ENCODE assay signal across 11 cellular contexts in genomic region chr3:149585401-149585726, GRCh38.
A peak's percentile ranks its signal among the peaks of the same experiment; 100 is the strongest.
DNase-seq lines count a peak whose midpoint lies in the region; ATAC-seq and TF ChIP-seq lines count a peak whose summit lies in the region.
"Had no signal": no experiment of that assay in that cellular context is flagged by ENCODE, and none has a peak within 500 bp of the region (broad histone marks: within the 10 kb centered on the region; RNA-seq: fewer than 3 reads in every experiment).

No MANE protein-coding gene starts in this region.

- H3K27ac ChIP-seq in heart left ventricle: no peak overlapping the region
- H3K27ac ChIP-seq: neutrophil had no signal

- peaks cover 82% of the 10 kb centered on the region for H3K4me1 Mint-ChIP-seq in Calu3 (ENCODE audit: low read depth, unreplicated experiment)

- H3K27ac Mint-ChIP-seq in Calu3 (ENCODE audit: unreplicated experiment): peak overlapping the region; percentile 81
- H3K27ac Mint-ChIP-seq: activated B cell treated with CpG ODN at 0.5 μM for 24 hours; activated naive CD4-positive, alpha-beta T cell treated with anti-CD3 and anti-CD28 coated beads, Interleukin-2, amount 50 U/mL, for 72 hours had no signal

- no TSS peak for BruUV-seq in Calu3 (replicated peaks; lab: Mats Ljungman, UMichigan)

- no peaks in the 10 kb centered on the region for H3K9me3 Mint-ChIP-seq in Calu3 (ENCODE audit: low read depth, unreplicated experiment)
- H3K9me3 Mint-ChIP-seq: activated B cell treated with CpG ODN at 0.5 μM for 24 hours; activated naive CD4-positive, alpha-beta T cell treated with anti-CD3 and anti-CD28 coated beads, Interleukin-2, amount 50 U/mL, for 72 hours had no signal

- 62 to 81% (median 69%) methylated on average over 2 of the region's 2 CpGs for WGBS in heart left ventricle, 4 donors

- H3K9me3 ChIP-seq in heart left ventricle: no peaks in the 10 kb centered on the region
- H3K9me3 ChIP-seq: neutrophil had no signal

- H3K4me3 ChIP-seq in heart left ventricle: no peak overlapping the region

- H3K27me3 Mint-ChIP-seq in Calu3 (ENCODE audit: unreplicated experiment): no peaks in the 10 kb centered on the region

- CTCF ChIA-PET in Calu3 (lab: Charles Lee): interaction anchor here (0.6 to 2.6 kb wide), 3 partner anchors 10 to 30 kb away, joined by 3 to 7 read pairs (median 4); no protein-coding TSS in a partner anchor

- peaks cover 8 to 91% (median 65%) of the 10 kb centered on the region in 12 donors for H3K4me1 ChIP-seq in heart left ventricle

- peak; percentile 88 for ATAC-seq in GM19328 (IDR thresholded peaks at IDR 0.05; ENCODE audit: unreplicated experiment)
- ATAC-seq in HG02798 (IDR thresholded peaks at IDR 0.05; ENCODE audit: poor library complexity, unreplicated experiment): peak; percentile 91
- ATAC-seq in HG03565 (IDR thresholded peaks at IDR 0.05; ENCODE audit: unreplicated experiment): peak; percentile 80
- ATAC-seq in heart left ventricle: no peak

- peaks cover 65% of the 10 kb centered on the region for H3K36me3 Mint-ChIP-seq in Calu3 (ENCODE audit: insufficient read depth, unreplicated experiment)
- H3K36me3 Mint-ChIP-seq: activated naive CD4-positive, alpha-beta T cell treated with anti-CD3 and anti-CD28 coated beads, Interleukin-2, amount 50 U/mL, for 72 hours had no signal

- H3K36me3 ChIP-seq in heart left ventricle: no peaks in the 10 kb centered on the region
- H3K36me3 ChIP-seq: neutrophil had no signal

- no peak overlapping the region for H3K4me3 Mint-ChIP-seq in Calu3 (ENCODE audit: low read depth, unreplicated experiment)
- H3K4me3 Mint-ChIP-seq: activated B cell treated with CpG ODN at 0.5 μM for 24 hours had no signal

- TF ChIP-seq POLR2A in heart left ventricle (IDR thresholded peaks at IDR 0.05): no peak

- intact Hi-C loops in Calu3 (cut with micrococcal nuclease; ENCODE audit: unreplicated experiment): no loop called here
- intact Hi-C loops in heart left ventricle (cut with DNase I): no loop called here

- DNase-seq in Calu3 (no peak), HK-2 (ENCODE audit: unreplicated experiment) (no peak), heart left ventricle (no peak), NCI-H1105 (lab: John Stamatoyannopoulos, UW) (no peak)
- DNase-seq in stimulated activated CD4-positive, alpha-beta T cell treated with anti-CD3 and anti-CD28 coated beads, Interleukin-4, amount 100 ng/mL, for 24 hours: no peak
- DNase-seq: activated B cell treated with CpG ODN at 0.5 μM for 24 hours had no signal

- TF ChIP-seq CTCF in Calu3 (IDR thresholded peaks at IDR 0.05; ENCODE audit: unreplicated experiment) (no peak), heart left ventricle (IDR thresholded peaks at IDR 0.05) (no peak)

- H3K27me3 ChIP-seq in heart left ventricle: no peaks in the 10 kb centered on the region

Comparison
In these comparisons a context has a peak if more than half of its experiments do, and no peak if none do; other contexts are left out.
1. ATAC-seq: peak in GM19328 (single experiment), HG02798 (single experiment) and HG03565 (single experiment); none in heart left ventricle (0 of 4).